Comparison of ENCODE assay signal across 8 cellular contexts in genomic region chr4:26885912-26886274, GRCh38. TPM values are rescaled to one million over a fixed set of nuclear protein-coding genes. Genes with fewer than 3 reads are reported as not detected.
DNase-seq lines count a peak whose midpoint lies in the region; ATAC-seq, FAIRE-seq and TF ChIP-seq lines count a peak whose summit lies in the region.

No MANE protein-coding gene starts in this region.

- peaks cover 0 to 11% (median 4%) of the 10 kb centered on the region in 4 donors for H3K4me1 ChIP-seq in esophagus muscularis mucosa

- intact Hi-C loops in activated T-helper 1 cell treated with anti-CD3 and anti-CD28 coated beads, Interleukin-12 subunit alpha, Interleukin-12 subunit beta, Interleukin-2, Interleukin-4 antibody, amounts not matched to agents 30 ng/mL and 10 ng/mL and 1 ng/mL, durations not matched to agents 14 hours and 24 hours and 36 hours (cut with micrococcal nuclease) = loop anchor here (1.0 to 2.0 kb wide), 7 partner anchors 9 to 812 kb away; partner anchors contain the start of gene RBPJ
- intact Hi-C loops in esophagus muscularis mucosa (cut with DNase I) = no loop called here

- H3K4me1 Mint-ChIP-seq in activated T-helper 1 cell treated with anti-CD3 and anti-CD28 coated beads, Interleukin-12 subunit alpha, Interleukin-12 subunit beta, Interleukin-2, Interleukin-4 antibody, amounts not matched to agents 30 ng/mL and 10 ng/mL and 1 ng/mL, durations not matched to agents 14 hours and 24 hours and 36 hours (ENCODE audit: low read depth) = peaks cover 77% of the 10 kb centered on the region
- H3K4me1 Mint-ChIP-seq in stimulated activated naive B cell treated with anti-CD40 and anti-IgM and Interleukin-4, amounts not matched to agents 10 μg/mL and 1 μg/mL and 100 μg/mL, for 72 hours = peaks cover 42 to 85% of the 10 kb centered on the region in 2 donors

- H3K4me3 ChIP-seq in esophagus muscularis mucosa = no peak overlapping the region

- peaks cover 2% of the 10 kb centered on the region for H3K36me3 Mint-ChIP-seq in activated T-helper 1 cell treated with anti-CD3 and anti-CD28 coated beads, Interleukin-12 subunit alpha, Interleukin-12 subunit beta, Interleukin-2, Interleukin-4 antibody, amounts not matched to agents 30 ng/mL and 10 ng/mL and 1 ng/mL, durations not matched to agents 14 hours and 24 hours and 36 hours (ENCODE audit: low read depth)
- H3K36me3 Mint-ChIP-seq in stimulated activated naive B cell treated with anti-CD40 and anti-IgM and Interleukin-4, amounts not matched to agents 10 μg/mL and 1 μg/mL and 100 μg/mL, for 72 hours = peaks cover 4 to 8% of the 10 kb centered on the region in 2 donors

- peak; percentile 22 for DNase-seq in GM12891 (ENCODE audit: insufficient read length, low spot score)
- peak; percentile 43 for DNase-seq in activated T-helper 1 cell treated with anti-CD3 and anti-CD28 coated beads, Interleukin-12 subunit alpha, Interleukin-12 subunit beta, Interleukin-2, Interleukin-4 antibody, amounts not matched to agents 30 ng/mL and 10 ng/mL and 1 ng/mL, durations not matched to agents 14 hours and 24 hours and 36 hours (ENCODE audit: low spot score)
- peak; percentile 33 for DNase-seq in stimulated activated naive B cell treated with anti-CD40 and anti-IgM and Interleukin-4, amounts not matched to agents 10 μg/mL and 1 μg/mL and 100 μg/mL, for 72 hours
- no peak for DNase-seq in esophagus muscularis mucosa (ENCODE audit: extremely low spot score)
- no peak for DNase-seq in nucleus accumbens (lab: John Stamatoyannopoulos, UW)
- DNase-seq in hepatic stellate cell (ENCODE audit: low spot score) = no peak

- no peak overlapping the region for H3K27ac ChIP-seq in esophagus muscularis mucosa (replicated peaks in 1 of 4)

- TF ChIP-seq POLR2A in GM12891 (IDR thresholded peaks at IDR 0.05; ENCODE audit: low read depth, low read length) = no peak
- no peak for TF ChIP-seq POLR2A in esophagus muscularis mucosa (IDR thresholded peaks at IDR 0.05; ENCODE audit: low read depth)

- peak; percentile 77 for ATAC-seq in GM19463 (IDR thresholded peaks at IDR 0.05; ENCODE audit: unreplicated experiment)
- ATAC-seq in HG03457 (IDR thresholded peaks at IDR 0.05; ENCODE audit: unreplicated experiment) = peak; percentile 65
- ATAC-seq in stimulated activated naive B cell treated with anti-CD40 and anti-IgM and Interleukin-4, amounts not matched to agents 10 μg/mL and 1 μg/mL and 100 μg/mL, for 72 hours (replicated peaks) = peak; percentile 83 to 84

- peak overlapping the region; percentile 91 for H3K27ac Mint-ChIP-seq in activated T-helper 1 cell treated with anti-CD3 and anti-CD28 coated beads, Interleukin-12 subunit alpha, Interleukin-12 subunit beta, Interleukin-2, Interleukin-4 antibody, amounts not matched to agents 30 ng/mL and 10 ng/mL and 1 ng/mL, durations not matched to agents 14 hours and 24 hours and 36 hours
- peak overlapping the region; percentile 93 for H3K27ac Mint-ChIP-seq in stimulated activated naive B cell treated with anti-CD40 and anti-IgM and Interleukin-4, amounts not matched to agents 10 μg/mL and 1 μg/mL and 100 μg/mL, for 72 hours

- H3K9me3 Mint-ChIP-seq in activated T-helper 1 cell treated with anti-CD3 and anti-CD28 coated beads, Interleukin-12 subunit alpha, Interleukin-12 subunit beta, Interleukin-2, Interleukin-4 antibody, amounts not matched to agents 30 ng/mL and 10 ng/mL and 1 ng/mL, durations not matched to agents 14 hours and 24 hours and 36 hours = peaks cover 4% of the 10 kb centered on the region
- H3K9me3 Mint-ChIP-seq in stimulated activated naive B cell treated with anti-CD40 and anti-IgM and Interleukin-4, amounts not matched to agents 10 μg/mL and 1 μg/mL and 100 μg/mL, for 72 hours = peaks cover 0 to 2% of the 10 kb centered on the region in 2 donors

- no peak for TF ChIP-seq EP300 in esophagus muscularis mucosa (IDR thresholded peaks at IDR 0.05)

- peak; percentile 26 for FAIRE-seq in GM12891 (lab: Jason Lieb, UNC)

- no peaks in the 10 kb centered on the region for H3K27me3 Mint-ChIP-seq in activated T-helper 1 cell treated with anti-CD3 and anti-CD28 coated beads, Interleukin-12 subunit alpha, Interleukin-12 subunit beta, Interleukin-2, Interleukin-4 antibody, amounts not matched to agents 30 ng/mL and 10 ng/mL and 1 ng/mL, durations not matched to agents 14 hours and 24 hours and 36 hours (ENCODE audit: insufficient read depth)
- no peaks in the 10 kb centered on the region for H3K27me3 Mint-ChIP-seq in stimulated activated naive B cell treated with anti-CD40 and anti-IgM and Interleukin-4, amounts not matched to agents 10 μg/mL and 1 μg/mL and 100 μg/mL, for 72 hours

- no peak for TF ChIP-seq CTCF in esophagus muscularis mucosa (IDR thresholded peaks at IDR 0.05)

- no peaks in the 10 kb centered on the region for H3K36me3 ChIP-seq in esophagus muscularis mucosa

- peak overlapping the region; percentile 69 for H3K4me3 Mint-ChIP-seq in activated T-helper 1 cell treated with anti-CD3 and anti-CD28 coated beads, Interleukin-12 subunit alpha, Interleukin-12 subunit beta, Interleukin-2, Interleukin-4 antibody, amounts not matched to agents 30 ng/mL and 10 ng/mL and 1 ng/mL, durations not matched to agents 14 hours and 24 hours and 36 hours
- H3K4me3 Mint-ChIP-seq in stimulated activated naive B cell treated with anti-CD40 and anti-IgM and Interleukin-4, amounts not matched to agents 10 μg/mL and 1 μg/mL and 100 μg/mL, for 72 hours = peak overlapping the region; percentile 66 to 72

- no peaks in the 10 kb centered on the region for H3K9me3 ChIP-seq in esophagus muscularis mucosa

- 85% methylated on average over 2 of the region's 2 CpGs for WGBS in esophagus muscularis mucosa

- no peaks in the 10 kb centered on the region for H3K27me3 ChIP-seq in esophagus muscularis mucosa

TF ChIP-seq in GM12891, 5 proteins besides CTCF, POLR2A, EP300 and RAD21:
- TF ChIP-seq TAF1 (IDR thresholded peaks at IDR 0.05; ENCODE audit: low read depth, low read length) = no peak
- TF ChIP-seq SPI1 (IDR thresholded peaks at IDR 0.05; ENCODE audit: low read depth, low read length) = peak; percentile 98
- no peak for TF ChIP-seq POU2F2 (IDR thresholded peaks at IDR 0.05; ENCODE audit: low read depth, low read length)
- no peak for TF ChIP-seq POLR2AphosphoS5 (IDR thresholded peaks at IDR 0.05; ENCODE audit: low read depth, low read length)

RNA-seq across cellular contexts. Expression of gene STIM2, which starts 25.3 kb away (rescaled TPM):
- polyA plus RNA-seq in GM12891 (2012; ENCODE audit: low read depth, missing spikeins) = 18.5 TPM
- total RNA-seq in activated T-helper 1 cell treated with anti-CD3 and anti-CD28 coated beads, Interleukin-12 subunit alpha, Interleukin-12 subunit beta, Interleukin-2, Interleukin-4 antibody, amounts not matched to agents 30 ng/mL and 10 ng/mL and 1 ng/mL, durations not matched to agents 14 hours and 24 hours and 36 hours = 54.1 and 55.6 TPM in 2 replicates
- total RNA-seq in esophagus muscularis mucosa = 10 to 100 TPM in 2 of 4 donors, 1 to 10 TPM in 2; 9.6 to 12.2 (median 10.1) TPM

Comparison
In these comparisons a context has a peak if more than half of its experiments do, and no peak if none do; other contexts are left out.
1. DNase-seq: peak in GM12891 (single experiment), activated T-helper 1 cell treated with anti-CD3 and anti-CD28 coated beads, Interleukin-12 subunit alpha, Interleukin-12 subunit beta, Interleukin-2, Interleukin-4 antibody, amounts not matched to agents 30 ng/mL and 10 ng/mL and 1 ng/mL, durations not matched to agents 14 hours and 24 hours and 36 hours (single experiment) and stimulated activated naive B cell treated with anti-CD40 and anti-IgM and Interleukin-4, amounts not matched to agents 10 μg/mL and 1 μg/mL and 100 μg/mL, for 72 hours (single experiment); none in esophagus muscularis mucosa (single experiment), nucleus accumbens (0 of 56) and hepatic stellate cell (single experiment).
2. Peak in every context shown above with its lines, with median percentiles within 50 percentile points of each other: ATAC-seq.